In the genomic region with DNA sequence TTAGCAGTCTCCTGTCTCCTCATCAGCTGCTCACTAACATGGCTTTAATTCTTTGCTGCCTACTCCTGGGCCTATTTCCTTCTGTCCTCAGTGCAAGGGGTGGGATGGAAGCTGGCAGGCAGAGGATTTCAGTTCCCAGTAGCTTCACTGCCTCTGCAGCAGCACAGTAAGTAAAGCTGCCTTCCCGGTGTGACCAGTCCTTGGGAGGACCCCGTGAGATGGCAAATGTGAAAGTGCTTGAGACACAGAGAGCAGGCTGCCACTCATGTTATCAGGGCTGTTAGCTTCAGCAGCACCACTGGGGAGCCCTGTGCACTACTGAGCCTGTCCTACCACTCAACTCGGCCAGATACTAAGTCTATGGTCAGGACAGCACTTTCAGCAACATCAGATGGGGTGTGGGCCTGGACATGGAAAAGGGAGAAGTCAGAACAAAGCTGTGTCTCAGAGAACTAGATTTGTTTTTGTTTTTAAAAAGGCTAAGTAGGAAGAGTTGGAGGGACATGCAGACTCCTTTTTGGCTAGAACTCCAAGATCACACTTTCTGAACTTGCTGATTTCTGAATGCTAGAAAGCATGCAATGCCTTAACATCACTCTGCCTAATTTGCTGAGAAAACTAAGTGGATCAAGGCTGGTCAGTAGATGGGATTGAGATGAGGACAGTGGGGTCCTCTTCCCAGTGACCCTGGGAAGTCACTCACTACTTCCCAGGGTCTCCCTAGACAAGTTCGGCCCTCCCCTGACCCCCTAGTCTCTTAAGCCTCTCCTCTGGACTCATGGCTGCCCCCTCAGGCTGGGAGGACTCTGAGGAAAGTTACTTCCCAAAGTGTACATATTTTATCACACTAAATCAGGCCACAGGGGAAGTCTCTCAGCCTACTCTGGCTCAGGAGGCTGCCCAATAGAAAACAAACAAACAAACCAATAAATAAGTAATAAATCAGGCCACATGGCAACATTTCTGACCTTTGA, we compare ENCODE assay signal across 8 cellular contexts. TPM values are rescaled to one million over a fixed set of nuclear protein-coding genes. Genes with fewer than 3 reads are reported as not detected.
DNase-seq lines count a peak whose midpoint lies in the region; ATAC-seq and TF ChIP-seq lines count a peak whose summit lies in the region.

No MANE protein-coding gene starts in this region.

- POLR2A ChIA-PET in A673 (lab: Charles Lee; ENCODE audit: low non-redundant PET), result no interaction called here

- TF ChIP-seq CTCF in A673 (conservative IDR thresholded peaks at IDR 0.05; ENCODE audit: low read depth, low read length), result peak; percentile 45
- peak; percentile 50 for TF ChIP-seq CTCF in GM13977 (IDR thresholded peaks at IDR 0.05; ENCODE audit: extremely low read depth, insufficient read depth, missing control alignments)

- H3K4me3 ChIP-seq in A673 (ENCODE audit: low read depth, low read length, poor library complexity, severe bottlenecking) (peak overlapping the region; percentile 57), trophoblast cell (ENCODE audit: low read depth, low read length) (peak overlapping the region; percentile 65)

- H4K91ac ChIP-seq in trophoblast cell (ENCODE audit: low read depth, low read length), result peak overlapping the region; percentile 72

- H4K8ac ChIP-seq in trophoblast cell (ENCODE audit: low read depth, low read length), result peak overlapping the region; percentile 59

- H3K36me3 ChIP-seq in A673 (ENCODE audit: insufficient read depth, low read length, poor library complexity, severe bottlenecking), result no peaks in the 10 kb centered on the region
- H3K36me3 ChIP-seq in trophoblast cell (ENCODE audit: control insufficient read depth in 1 of 2, insufficient read depth in 2 of 2, low read length in 2 of 2), result no peaks in the 10 kb centered on the region

- H3K27ac ChIP-seq in A673 (ENCODE audit: low read depth, low read length, poor library complexity, severe bottlenecking) (no peak overlapping the region), trophoblast cell (ENCODE audit: low read depth, low read length) (peak overlapping the region; percentile 73)

- peaks cover 35% of the 10 kb centered on the region for H3K4me1 ChIP-seq in A673 (ENCODE audit: insufficient read depth, low read length, poor library complexity, severe bottlenecking)
- peaks cover 46 to 59% of the 10 kb centered on the region in 2 experiments for H3K4me1 ChIP-seq in trophoblast cell (ENCODE audit: control insufficient read depth in 1 of 2, insufficient read depth in 2 of 2, low read length in 2 of 2)

- CTCF ChIA-PET in A673 (lab: Charles Lee), result interaction anchor here (0.7 kb wide), 2 partner anchors 29 to 847 kb away, joined by 3 to 5 read pairs; partner anchors contain the start of gene LRRC59

- peak; percentile 66 for ATAC-seq in Right ventricle myocardium superior (ENCODE audit: poor library complexity)

- peaks cover 34% of the 10 kb centered on the region for H3K79me1 ChIP-seq in trophoblast cell (ENCODE audit: low read length)

- peak overlapping the region; percentile 78 for H2BK5ac ChIP-seq in trophoblast cell (ENCODE audit: low read depth, low read length, poor library complexity)

- no CpG with 5 or more reads among the region's 4 CpGs for WGBS in trophoblast cell (ENCODE audit: extremely low coverage, insufficient coverage, insufficient read length)

- peak overlapping the region; percentile 84 for H2BK12ac ChIP-seq in trophoblast cell (ENCODE audit: low read length)

- H2BK120ac ChIP-seq in trophoblast cell (ENCODE audit: insufficient read depth, low read length, poor library complexity), result peak overlapping the region; percentile 52

- peak overlapping the region; percentile 62 for H3K4me2 ChIP-seq in trophoblast cell (ENCODE audit: low read length)

- intact Hi-C loops in A673 (cut with micrococcal nuclease; ENCODE audit: unreplicated experiment), result no loop called here
- intact Hi-C loops in Right ventricle myocardium superior (cut with DNase I), result no loop called here

- peak overlapping the region; percentile 72 for H3K18ac ChIP-seq in trophoblast cell (ENCODE audit: low read length)

- no peak overlapping the region for H3K9ac ChIP-seq in trophoblast cell (ENCODE audit: low read length)

- H3K27me3 ChIP-seq in A673 (replicated peaks; ENCODE audit: insufficient read depth, low read depth, low read length, poor library complexity) (no peaks in the 10 kb centered on the region), trophoblast cell (ENCODE audit: insufficient read depth, low read length) (no peaks in the 10 kb centered on the region)

- no peaks in the 10 kb centered on the region for H3K9me3 ChIP-seq in A673 (ENCODE audit: low read depth, low read length, poor library complexity, severe bottlenecking)
- H3K9me3 ChIP-seq in trophoblast cell (ENCODE audit: insufficient read depth, low read depth, low read length), result no peaks in the 10 kb centered on the region

- BruUV-seq in A673 (replicated peaks; lab: Mats Ljungman, UMichigan), result TSS peak; percentile 37

- H3K79me2 ChIP-seq in trophoblast cell (ENCODE audit: control insufficient read depth, insufficient read depth, low read length, poor library complexity), result peaks cover 16% of the 10 kb centered on the region

- peak overlapping the region; percentile 80 for H4K12ac ChIP-seq in trophoblast cell (ENCODE audit: low read depth, low read length)

- H3K14ac ChIP-seq in trophoblast cell (ENCODE audit: low read length), result peak overlapping the region; percentile 38

- H3K23ac ChIP-seq in trophoblast cell (ENCODE audit: low read length), result no peak overlapping the region

- in situ Hi-C loops in GM13977 (cut with MboI; ENCODE audit: low pct_unique_long_range_greater_than_20kb, low sequenced_read_pairs, unreplicated experiment), result no loop called here

- H2AFZ ChIP-seq in trophoblast cell (ENCODE audit: insufficient read depth, low read length, poor library complexity), result peak overlapping the region; percentile 39

- DNase-seq in A673 (ENCODE audit: low spot score), result peak; percentile 35
- DNase-seq in GM13977 (ENCODE audit: low spot score), result peak; percentile 65
- peak; percentile 52 for DNase-seq in MV-4-11 (lab: John Stamatoyannopoulos, UW)
- peak; percentile 5 for DNase-seq in activated effector memory CD4-positive, alpha-beta T cell treated with Interleukin-2 at 50 U/mL for 16 hours
- peak; percentile 46 for DNase-seq in Right ventricle myocardium superior
- peak in 1 of 2 donors; percentile 29 for DNase-seq in trophoblast cell
- DNase-seq in nucleus accumbens (lab: John Stamatoyannopoulos, UW), result no peak
- no peak for DNase-seq in NCI-H1048 (lab: John Stamatoyannopoulos, UW)

- peak overlapping the region; percentile 18 for H2AK5ac ChIP-seq in trophoblast cell (ENCODE audit: low read length)

- H3K4ac ChIP-seq in trophoblast cell (ENCODE audit: low read depth, low read length), result peak overlapping the region; percentile 51

RNA-seq across cellular contexts. Expression of gene ACSF2, which starts 1.1 kb away (rescaled TPM):
- total RNA-seq in A673 (2021) (4.1 and 9.2 TPM in 2 replicates), Right ventricle myocardium superior (25.0 TPM)
- 70.4 and 74.8 TPM in 2 replicates for polyA plus RNA-seq in trophoblast cell (2013)

RNA-seq across cellular contexts. Expression of gene LRRC59, which starts 29.8 kb away (rescaled TPM):
- 177 and 178 TPM in 2 replicates for total RNA-seq in A673 (2021)
- 20.3 TPM for total RNA-seq in Right ventricle myocardium superior
- polyA plus RNA-seq in trophoblast cell (2013), result 135 and 138 TPM in 2 replicates

RNA-seq across cellular contexts. Expression of gene CHAD, which starts 41.6 kb away (rescaled TPM):
- total RNA-seq in A673 (2021), result 0.17 TPM in 1 of 2 replicates, not detected in the other
- total RNA-seq in Right ventricle myocardium superior, result 0.27 TPM
- not detected in 2 replicates for polyA plus RNA-seq in trophoblast cell (2013)

RNA-seq across cellular contexts. Expression of gene RSAD1, which starts 51.6 kb away (rescaled TPM):
- total RNA-seq in A673 (2021) (44.3 and 48.4 TPM in 2 replicates), Right ventricle myocardium superior (49.7 TPM)
- polyA plus RNA-seq in trophoblast cell (2013), result 7.2 and 7.7 TPM in 2 replicates

RNA-seq across cellular contexts. Expression of gene EME1, which starts 54.1 kb away (rescaled TPM):
- total RNA-seq in A673 (2021) (31.9 and 44.0 TPM in 2 replicates), Right ventricle myocardium superior (not detected)
- polyA plus RNA-seq in trophoblast cell (2013), result 9.1 and 9.8 TPM in 2 replicates

Comparison
In these comparisons a context has a peak if more than half of its experiments do, and no peak if none do; other contexts are left out.
1. DNase-seq: peak in A673 (single experiment), GM13977 (single experiment), MV-4-11 (single experiment), activated effector memory CD4-positive, alpha-beta T cell treated with Interleukin-2 at 50 U/mL for 16 hours (single experiment) and Right ventricle myocardium superior (single experiment); none in nucleus accumbens (0 of 56) and NCI-H1048 (single experiment).